15 cellular contexts compared by ENCODE assay signal in genomic region chr2:99787011-99787410, GRCh38.
"Had no signal": no experiment of that assay in that cellular context is flagged by ENCODE, and none has a peak within 500 bp of the region (broad histone marks: within the 10 kb centered on the region; RNA-seq: fewer than 3 reads in every experiment).

No MANE protein-coding gene starts in this region.

- H3K27me3 Mint-ChIP-seq: naive thymus-derived CD4-positive, alpha-beta T cell; type B pancreatic cell had no signal

- H3K36me3 Mint-ChIP-seq: stimulated activated effector memory CD8-positive, alpha-beta T cell treated with anti-CD3 and anti-CD28 coated beads, Interleukin-12 subunit alpha, Interleukin-12 subunit beta, amount 100 ng/mL, for 72 hours; type B pancreatic cell had no signal

- H3K9me3 Mint-ChIP-seq: naive thymus-derived CD4-positive, alpha-beta T cell; stimulated activated effector memory CD8-positive, alpha-beta T cell treated with anti-CD3 and anti-CD28 coated beads, Interleukin-12 subunit alpha, Interleukin-12 subunit beta, amount 100 ng/mL, for 72 hours; type B pancreatic cell had no signal

- DNase-seq: dermis blood vessel endothelial cell; effector CD4-positive, alpha-beta T cell; foreskin melanocyte; head of caudate nucleus; mesendoderm; naive thymus-derived CD4-positive, alpha-beta T cell; psoas muscle; retina; right lobe of liver; stimulated activated CD4-positive, alpha-beta T cell treated with anti-CD3 and anti-CD28 coated beads, Interleukin-4, amount 100 ng/mL, for 1 hour; stimulated activated CD8-positive, alpha-beta memory T cell treated with anti-CD3 and anti-CD28 coated beads, Interleukin-4, amount 100 ng/mL, for 48 hours; stimulated activated naive CD8-positive, alpha-beta T cell treated with anti-CD3 and anti-CD28 coated beads, Interleukin-15, Interleukin-2, amounts not matched to agents 100 U/mL and 50 U/mL, for 24 hours; thyroid gland had no signal

- H3K27ac Mint-ChIP-seq: naive thymus-derived CD4-positive, alpha-beta T cell; stimulated activated effector memory CD8-positive, alpha-beta T cell treated with anti-CD3 and anti-CD28 coated beads, Interleukin-12 subunit alpha, Interleukin-12 subunit beta, amount 100 ng/mL, for 72 hours; type B pancreatic cell had no signal

- H3K4me3 Mint-ChIP-seq: naive thymus-derived CD4-positive, alpha-beta T cell; stimulated activated effector memory CD8-positive, alpha-beta T cell treated with anti-CD3 and anti-CD28 coated beads, Interleukin-12 subunit alpha, Interleukin-12 subunit beta, amount 100 ng/mL, for 72 hours; type B pancreatic cell had no signal

- H3K4me1 Mint-ChIP-seq: naive thymus-derived CD4-positive, alpha-beta T cell; stimulated activated effector memory CD8-positive, alpha-beta T cell treated with anti-CD3 and anti-CD28 coated beads, Interleukin-12 subunit alpha, Interleukin-12 subunit beta, amount 100 ng/mL, for 72 hours had no signal

- ATAC-seq: psoas muscle; right lobe of liver; stimulated activated effector memory CD8-positive, alpha-beta T cell treated with anti-CD3 and anti-CD28 coated beads, Interleukin-12 subunit alpha, Interleukin-12 subunit beta, amount 100 ng/mL, for 72 hours; stimulated activated naive CD8-positive, alpha-beta T cell treated with anti-CD3 and anti-CD28 coated beads, Interleukin-15, Interleukin-2, amounts not matched to agents 100 U/mL and 50 U/mL, for 24 hours had no signal
